Comparison of ENCODE assay signal across 12 cellular contexts in genomic region chr19:54738306-54738705, GRCh38. TPM values are rescaled to one million over a fixed set of nuclear protein-coding genes. Genes with fewer than 3 reads are reported as not detected.
"Had no signal": no experiment of that assay in that cellular context is flagged by ENCODE, and none has a peak within 500 bp of the region (broad histone marks: within the 10 kb centered on the region; RNA-seq: fewer than 3 reads in every experiment).

KIR2DL3 (plus strand) TSS chr19:54738513; CDS start chr19:54738546, 33 bp downstream.

RNA-seq across cellular contexts. Expression of gene KIR2DL3, which starts in this region (rescaled TPM):
- total RNA-seq: NCI-H460, OCI-LY7, PC-3, PC-9, Peyer's patch, Right ventricle myocardium inferior, Right ventricle myocardium superior, RPMI7951, SJCRH30, SJSA1, SK-MEL-5 had no signal
- polyA plus RNA-seq: SK-N-SH had no signal
